In genomic region chr12:50296554-50296953, GRCh38 we compare ENCODE assay signal across 17 cellular contexts.
"Had no signal": no experiment of that assay in that cellular context is flagged by ENCODE, and none has a peak within 500 bp of the region (broad histone marks: within the 10 kb centered on the region; RNA-seq: fewer than 3 reads in every experiment).

No MANE protein-coding gene starts in this region.

- H3K27ac ChIP-seq: tibial artery had no signal

- ATAC-seq: left lobe of liver; stimulated activated memory B cell treated with anti-CD40 and anti-IgM and Interleukin-4, amounts not matched to agents 10 μg/mL and 1 μg/mL and 100 μg/mL, for 72 hours; T-helper 17 cell had no signal

- FAIRE-seq: frontal cortex, TTC549 had no signal

- H3K27me3 ChIP-seq: sigmoid colon, tibial artery had no signal

- H3K4me3 ChIP-seq: coronary artery, sigmoid colon, tibial artery had no signal

- DNase-seq: activated B cell treated with CpG ODN at 0.5 μM for 24 hours; activated CD4-positive, alpha-beta T cell treated with anti-CD3 and anti-CD28 coated beads, Interleukin-2, amount 10 ng/mL, durations not matched to agents 24 days and 14 days; activated naive CD4-positive, alpha-beta T cell; activated naive CD8-positive, alpha-beta T cell treated with anti-CD3 and anti-CD28 coated beads, Interleukin-2, amount 10 ng/mL, durations not matched to agents 7 days and 5 days; central memory CD4-positive, alpha-beta T cell; effector CD4-positive, alpha-beta T cell; nephron progenitor cell; SIG-M5; sigmoid colon; stimulated activated CD4-positive, alpha-beta T cell treated with anti-CD3 and anti-CD28 coated beads, Interleukin-2, amount 100 ng/mL, for 48 hours; T-helper 17 cell; tibial artery had no signal

- H3K4me1 ChIP-seq: sigmoid colon had no signal

- H3K9me3 ChIP-seq: sigmoid colon, tibial artery had no signal
